In the genomic region with DNA sequence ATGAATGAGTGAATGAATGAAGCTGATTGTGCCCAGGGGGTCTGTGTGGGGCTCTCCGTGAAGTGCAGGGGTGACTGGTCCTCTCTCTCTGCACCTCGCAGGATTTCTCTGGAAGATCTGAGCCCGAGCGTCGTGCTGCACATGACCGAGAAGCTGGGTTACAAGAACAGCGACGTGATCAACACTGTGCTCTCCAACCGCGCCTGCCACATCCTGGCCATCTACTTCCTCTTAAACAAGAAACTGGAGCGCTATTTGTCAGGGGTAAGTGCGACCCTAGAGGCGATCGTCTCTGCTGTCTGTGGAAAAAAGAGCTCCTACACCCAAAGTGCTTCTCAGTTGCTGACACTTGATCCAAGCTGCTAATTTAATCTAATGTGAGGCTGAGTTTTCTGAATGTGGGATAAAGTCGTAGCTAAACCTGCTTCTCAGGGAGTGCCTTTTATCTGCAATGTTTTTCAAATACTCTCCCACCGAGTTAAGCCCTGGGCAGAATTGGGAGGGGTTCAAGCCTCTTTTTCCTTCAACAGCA, we compare ENCODE assay signal across 1 cellular context.
TF ChIP-seq lines count a peak whose summit lies in the region.

No MANE protein-coding gene starts in this region.

TF ChIP-seq in SK-N-SH, 30 proteins besides CTCF, POLR2A, EP300 and RAD21 (continued from another document):
- TF ChIP-seq, protein P1, sequence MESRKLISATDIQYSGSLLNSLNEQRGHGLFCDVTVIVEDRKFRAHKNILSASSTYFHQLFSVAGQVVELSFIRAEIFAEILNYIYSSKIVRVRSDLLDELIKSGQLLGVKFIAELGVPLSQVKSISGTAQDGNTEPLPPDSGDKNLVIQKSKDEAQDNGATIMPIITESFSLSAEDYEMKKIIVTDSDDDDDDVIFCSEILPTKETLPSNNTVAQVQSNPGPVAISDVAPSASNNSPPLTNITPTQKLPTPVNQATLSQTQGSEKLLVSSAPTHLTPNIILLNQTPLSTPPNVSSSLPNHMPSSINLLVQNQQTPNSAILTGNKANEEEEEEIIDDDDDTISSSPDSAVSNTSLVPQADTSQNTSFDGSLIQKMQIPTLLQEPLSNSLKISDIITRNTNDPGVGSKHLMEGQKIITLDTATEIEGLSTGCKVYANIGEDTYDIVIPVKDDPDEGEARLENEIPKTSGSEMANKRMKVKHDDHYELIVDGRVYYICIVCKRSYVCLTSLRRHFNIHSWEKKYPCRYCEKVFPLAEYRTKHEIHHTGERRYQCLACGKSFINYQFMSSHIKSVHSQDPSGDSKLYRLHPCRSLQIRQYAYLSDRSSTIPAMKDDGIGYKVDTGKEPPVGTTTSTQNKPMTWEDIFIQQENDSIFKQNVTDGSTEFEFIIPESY (IDR thresholded peaks at IDR 0.05; ENCODE audit: borderline replicate concordance, low read depth) = no peak
